22 cellular contexts compared by ENCODE assay signal in the genomic region with DNA sequence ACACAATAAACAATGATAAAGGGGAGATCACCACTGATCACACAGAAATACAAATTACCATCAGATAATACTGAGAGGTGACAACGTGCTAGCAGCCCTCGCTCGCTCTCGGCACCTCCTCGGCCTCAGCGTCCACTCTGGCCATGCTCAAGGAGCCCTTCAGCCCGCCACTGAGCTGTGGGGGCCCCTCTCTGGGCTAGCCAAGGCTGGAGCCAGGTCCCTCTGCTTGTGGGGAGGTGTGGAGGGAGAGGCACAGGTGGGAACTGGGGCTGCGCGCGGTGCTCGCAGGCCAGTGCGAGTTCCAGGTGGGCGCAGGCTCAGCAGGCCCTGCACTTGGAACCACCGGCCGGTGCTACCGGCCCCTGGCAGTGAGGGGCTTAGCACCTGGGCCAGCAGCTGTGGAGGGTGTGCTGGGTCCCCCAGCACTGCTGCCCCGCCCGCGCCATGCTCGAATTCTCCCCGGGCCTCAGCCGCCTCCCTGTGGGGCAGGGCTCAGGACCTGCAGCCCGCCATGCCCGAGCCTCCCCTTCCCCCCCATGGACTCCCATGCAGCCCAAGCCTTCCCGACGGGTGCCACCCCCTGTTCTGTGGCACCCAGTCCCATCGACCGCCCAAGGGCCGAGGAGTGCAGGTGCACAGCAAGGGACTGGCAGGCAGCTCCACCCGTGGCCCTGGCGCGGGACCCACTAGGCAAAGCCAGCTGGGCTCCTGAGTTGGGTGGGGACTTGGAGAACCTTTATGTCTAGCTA.
"Had no signal": no experiment of that assay in that cellular context is flagged by ENCODE, and none has a peak within 500 bp of the region (broad histone marks: within the 10 kb centered on the region; RNA-seq: fewer than 3 reads in every experiment).

No MANE protein-coding gene starts in this region.

- H3K36me3 ChIP-seq: left lung, pancreas, prostate gland, tibial nerve, uterus had no signal

- H3K27ac Mint-ChIP-seq: naive thymus-derived CD4-positive, alpha-beta T cell; natural killer cell treated with Interleukin-12 subunit alpha and Interleukin-12 subunit beta and Interleukin-15 and Interleukin-18, amount 100 ng/mL, for 72 hours; stimulated activated memory B cell treated with anti-CD40 and anti-IgM and Interleukin-4, amounts not matched to agents 10 μg/mL and 1 μg/mL and 100 μg/mL, for 72 hours; type B pancreatic cell had no signal

- H3K9me3 ChIP-seq: pancreas, prostate gland, uterus had no signal

- H3K4me3 Mint-ChIP-seq: naive thymus-derived CD4-positive, alpha-beta T cell; natural killer cell treated with Interleukin-12 subunit alpha and Interleukin-12 subunit beta and Interleukin-15 and Interleukin-18, amount 100 ng/mL, for 72 hours; stimulated activated memory B cell treated with anti-CD40 and anti-IgM and Interleukin-4, amounts not matched to agents 10 μg/mL and 1 μg/mL and 100 μg/mL, for 72 hours; type B pancreatic cell had no signal

- H3K4me3 ChIP-seq: left lung, lung, mucosa of descending colon, pancreas, prostate gland, skin epidermis, tibial nerve, uterus had no signal

- H3K27me3 Mint-ChIP-seq: naive thymus-derived CD4-positive, alpha-beta T cell; natural killer cell treated with Interleukin-12 subunit alpha and Interleukin-12 subunit beta and Interleukin-15 and Interleukin-18, amount 100 ng/mL, for 72 hours; stimulated activated memory B cell treated with anti-CD40 and anti-IgM and Interleukin-4, amounts not matched to agents 10 μg/mL and 1 μg/mL and 100 μg/mL, for 72 hours; type B pancreatic cell had no signal

- ATAC-seq: left colon; left lung; mucosa of descending colon; naive thymus-derived CD4-positive, alpha-beta T cell; natural killer cell treated with Interleukin-12 subunit alpha and Interleukin-12 subunit beta and Interleukin-15 and Interleukin-18, amount 100 ng/mL, for 72 hours; pancreas; right cardiac atrium; sciatic nerve; stimulated activated memory B cell treated with anti-CD40 and anti-IgM and Interleukin-4, amounts not matched to agents 10 μg/mL and 1 μg/mL and 100 μg/mL, for 72 hours had no signal

- DNase-seq: hippocampal formation; left colon; mesendoderm; midbrain; mucosa of descending colon; naive thymus-derived CD4-positive, alpha-beta T cell; nucleus accumbens; retina; stimulated activated CD4-positive, alpha-beta T cell treated with anti-CD3 and anti-CD28 coated beads, Interleukin-4, amount 100 ng/mL, for 24 hours; stimulated activated naive CD4-positive, alpha-beta T cell treated with Interleukin-2 at 50 U/mL for 16 hours; uterus had no signal

- H3K27ac ChIP-seq: left lung, pancreas, prostate gland, skin epidermis, tibial nerve, uterus had no signal

- H3K36me3 Mint-ChIP-seq: naive thymus-derived CD4-positive, alpha-beta T cell; stimulated activated memory B cell treated with anti-CD40 and anti-IgM and Interleukin-4, amounts not matched to agents 10 μg/mL and 1 μg/mL and 100 μg/mL, for 72 hours; type B pancreatic cell had no signal

- H3K4me1 Mint-ChIP-seq: naive thymus-derived CD4-positive, alpha-beta T cell; stimulated activated memory B cell treated with anti-CD40 and anti-IgM and Interleukin-4, amounts not matched to agents 10 μg/mL and 1 μg/mL and 100 μg/mL, for 72 hours had no signal

- H3K4me1 ChIP-seq: left lung, pancreas, prostate gland, tibial nerve, uterus had no signal

- H3K27me3 ChIP-seq: left lung, pancreas, tibial nerve, uterus had no signal
